ENCODE assay signal across 20 cellular contexts in the genomic region with DNA sequence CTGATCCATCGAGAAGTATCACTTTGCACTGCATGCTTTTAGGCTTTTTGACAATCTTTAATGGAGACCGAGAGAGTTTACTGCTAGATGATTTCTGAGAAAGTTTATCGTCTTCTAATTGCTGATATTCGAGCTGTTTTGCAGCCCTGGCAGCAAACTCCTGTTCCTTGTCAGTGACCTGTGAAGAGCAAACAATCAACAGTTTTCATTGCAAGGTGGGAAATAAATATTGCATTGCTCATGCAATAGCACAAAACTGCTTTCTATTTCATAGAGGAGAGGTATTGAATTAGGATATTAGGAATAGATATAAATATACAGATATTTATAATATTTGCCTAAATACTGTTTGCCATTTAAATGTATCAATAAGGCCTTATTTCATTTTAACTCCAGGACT.
DNase-seq lines count a peak whose midpoint lies in the region; ATAC-seq and TF ChIP-seq lines count a peak whose summit lies in the region.
"Had no signal": no experiment of that assay in that cellular context is flagged by ENCODE, and none has a peak within 500 bp of the region (broad histone marks: within the 10 kb centered on the region; RNA-seq: fewer than 3 reads in every experiment).

No MANE protein-coding gene starts in this region.

- H3K36me3 ChIP-seq in cardiac muscle cell (peaks cover 9% of the 10 kb centered on the region), IMR-90 (ENCODE audit: control insufficient read depth, insufficient read depth, low read length) (peaks cover 4% of the 10 kb centered on the region; the same call in 1 of the 2 replicates), PC-3 (ENCODE audit: low read depth, low read length) (no peaks in the 10 kb centered on the region), PC-9 (ENCODE audit: low read depth) (no peaks in the 10 kb centered on the region)

- H3K56ac ChIP-seq in IMR-90 (ENCODE audit: extremely low read depth, insufficient read depth, low read length) = 0 out of 2 replicates have a peak overlapping the region, but pooled peaks have one; percentile 14

- no peak overlapping the region for H3K14ac ChIP-seq in IMR-90 (replicated peaks; ENCODE audit: low read depth, low read length)

- no peak overlapping the region for H3K4me2 ChIP-seq in IMR-90 (ENCODE audit: low read depth, low read length)
- no peak overlapping the region for H3K4me2 ChIP-seq in PC-3 (ENCODE audit: low read length)
- H3K4me2 ChIP-seq in PC-9 = no peak overlapping the region

- no peak overlapping the region for H2BK20ac ChIP-seq in IMR-90 (ENCODE audit: low read depth, low read length)

- H3K4me1 Mint-ChIP-seq in progenitor cell of endocrine pancreas (ENCODE audit: low read depth) (peaks cover 26% of the 10 kb centered on the region), immature natural killer cell (no peaks in the 10 kb centered on the region)

- H3K79me1 ChIP-seq in IMR-90 (ENCODE audit: low read depth in 1 of 2, low read length in 2 of 2) = peaks cover 0 to 10% of the 10 kb centered on the region in 2 experiments; a peak in 2 of 4 replicates

- H3K79me2 ChIP-seq in PC-3 (ENCODE audit: low read length) (no peaks in the 10 kb centered on the region), PC-9 (ENCODE audit: low read depth) (no peaks in the 10 kb centered on the region)

- H3K9ac ChIP-seq in IMR-90 (ENCODE audit: low read depth, low read length) (no peak overlapping the region), PC-3 (ENCODE audit: low read length) (no peak overlapping the region)

- peak overlapping the region; percentile 14 for H3K27ac Mint-ChIP-seq in progenitor cell of endocrine pancreas
- no peak overlapping the region for H3K27ac Mint-ChIP-seq in immature natural killer cell
- H3K27ac Mint-ChIP-seq: CD4-positive, alpha-beta memory T cell; T-helper 1 cell treated with Interleukin-12 subunit alpha and Interleukin-12 subunit beta and Interleukin-4 antibody, amounts not matched to agents 30 μg/mL and 1 μg/mL, for 36 hours had no signal

- H3K9me3 ChIP-seq in cardiac muscle cell (ENCODE audit: low read depth) = no peaks in the 10 kb centered on the region
- no peaks in the 10 kb centered on the region for H3K9me3 ChIP-seq in IMR-90 (ENCODE audit: control insufficient read depth, insufficient read depth, low read length)
- no peaks in the 10 kb centered on the region for H3K9me3 ChIP-seq in PC-3 (ENCODE audit: low read length)
- H3K9me3 ChIP-seq in PC-9 (ENCODE audit: insufficient read depth, low read depth) = no peaks in the 10 kb centered on the region
- H3K9me3 ChIP-seq: Caco-2, Peyer's patch had no signal

- H3K9me3 Mint-ChIP-seq in progenitor cell of endocrine pancreas (ENCODE audit: low read depth) = no peaks in the 10 kb centered on the region
- H3K9me3 Mint-ChIP-seq in immature natural killer cell = peaks cover 0 to 13% (median under 1%) of the 10 kb centered on the region in 6 donors
- H3K9me3 Mint-ChIP-seq: T-helper 1 cell treated with Interleukin-12 subunit alpha and Interleukin-12 subunit beta and Interleukin-4 antibody, amounts not matched to agents 30 μg/mL and 1 μg/mL, for 36 hours had no signal

- H3K4me1 ChIP-seq in cardiac muscle cell (ENCODE audit: low read depth) (peaks cover 27% of the 10 kb centered on the region), IMR-90 (ENCODE audit: control insufficient read depth, insufficient read depth, low read length) (no peaks in the 10 kb centered on the region; the same call in 1 of the 2 replicates), PC-3 (ENCODE audit: insufficient read depth, low read length) (no peaks in the 10 kb centered on the region), PC-9 (replicated peaks; ENCODE audit: insufficient read depth) (no peaks in the 10 kb centered on the region)
- H3K4me1 ChIP-seq: Caco-2, Peyer's patch had no signal

- TF ChIP-seq POLR2A in IMR-90 (IDR thresholded peaks at IDR 0.05; ENCODE audit: low read depth, low read length) = no peak

- H2BK120ac ChIP-seq in IMR-90 (ENCODE audit: low read depth, low read length) = no peak overlapping the region

- no peak overlapping the region for H2BK5ac ChIP-seq in IMR-90 (ENCODE audit: low read depth, low read length, poor library complexity, severe bottlenecking)

- no peak overlapping the region for H2AK5ac ChIP-seq in IMR-90 (ENCODE audit: low read depth, low read length)

- H3K4me3 Mint-ChIP-seq in progenitor cell of endocrine pancreas (ENCODE audit: low read depth) (no peak overlapping the region), immature natural killer cell (no peak overlapping the region)
- H3K4me3 Mint-ChIP-seq: CD4-positive, alpha-beta memory T cell; T-helper 1 cell treated with Interleukin-12 subunit alpha and Interleukin-12 subunit beta and Interleukin-4 antibody, amounts not matched to agents 30 μg/mL and 1 μg/mL, for 36 hours had no signal

- no peaks in the 10 kb centered on the region for H4K20me1 ChIP-seq in IMR-90 (ENCODE audit: insufficient read depth, low read length)
- no peaks in the 10 kb centered on the region for H4K20me1 ChIP-seq in PC-3 (ENCODE audit: low read length)
- H4K20me1 ChIP-seq in PC-9 (ENCODE audit: insufficient read depth) = no peaks in the 10 kb centered on the region; the same call in 1 of the 2 replicates

- no peak for ATAC-seq in IMR-90 (ENCODE audit: low read depth)
- peak; percentile 31; the same call in 1 of the 2 replicates for ATAC-seq in PC-3
- ATAC-seq in Right ventricle myocardium superior (ENCODE audit: poor library complexity) = no peak

- no peak overlapping the region for H2AFZ ChIP-seq in IMR-90 (replicated peaks; ENCODE audit: low read length, poor library complexity)
- H2AFZ ChIP-seq in PC-3 (ENCODE audit: low read length) = no peak overlapping the region
- no peak overlapping the region for H2AFZ ChIP-seq in PC-9

- no peak overlapping the region for H4K8ac ChIP-seq in IMR-90 (ENCODE audit: low read depth in 2 of 2, low read length in 2 of 2)

- in situ Hi-C loops in IMR-90 (cut with MboI; ENCODE audit: low sequenced_read_pairs) = no loop called here

- no peak overlapping the region for H2AK9ac ChIP-seq in IMR-90 (replicated peaks; ENCODE audit: low read depth, low read length, poor library complexity)

- CTCF ChIA-PET in IMR-90 (lab: Yijun Ruan, JAX) (no interaction called here), PC-3 (lab: Charles Lee) (no interaction called here), PC-9 (lab: Charles Lee) (no interaction called here)

- H3K4ac ChIP-seq in IMR-90 (ENCODE audit: low read depth, low read length) = no peak overlapping the region

- no peak for TF ChIP-seq RAD21 in IMR-90 (IDR thresholded peaks at IDR 0.05; ENCODE audit: low read length)

- H3K18ac ChIP-seq in IMR-90 (ENCODE audit: low read depth, low read length) = no peak overlapping the region

- H3K4me3 ChIP-seq in cardiac muscle cell (no peak overlapping the region), IMR-90 (ENCODE audit: insufficient read depth, low read depth, low read length) (no peak overlapping the region), PC-3 (ENCODE audit: low read length) (no peak overlapping the region), PC-9 (no peak overlapping the region)
- H3K4me3 ChIP-seq: Peyer's patch, SK-N-MC had no signal

- intact Hi-C loops in cardiac septum (cut with DNase I) = no loop called here
- intact Hi-C loops in IMR-90 (cut with micrococcal nuclease) = no loop called here
- intact Hi-C loops in PC-3 (cut with micrococcal nuclease) = no loop called here
- intact Hi-C loops in Right ventricle myocardium superior (cut with DNase I) = no loop called here
- intact Hi-C loops in PC-9 (cut with micrococcal nuclease; ENCODE audit: unreplicated experiment) = no loop called here

- H3K27me3 ChIP-seq in cardiac muscle cell (no peaks in the 10 kb centered on the region), IMR-90 (ENCODE audit: control insufficient read depth, insufficient read depth, low read length) (no peaks in the 10 kb centered on the region), PC-3 (ENCODE audit: low read length) (no peaks in the 10 kb centered on the region), PC-9 (ENCODE audit: insufficient read depth, low read depth) (peaks cover 15% of the 10 kb centered on the region; the same call in 1 of the 2 replicates)
- H3K27me3 ChIP-seq: Peyer's patch had no signal

- DNase-seq in cardiac muscle cell (ENCODE audit: low read depth in 1 of 2, low spot score in 1 of 2) (no peak), cardiac septum (ENCODE audit: low spot score) (no peak), IMR-90 (no peak), PC-3 (no peak), progenitor cell of endocrine pancreas (ENCODE audit: low spot score, unreplicated experiment) (no peak), immature natural killer cell (no peak), Right ventricle myocardium superior (no peak), PC-9 (no peak)
- DNase-seq: C1 segment of cervical spinal cord; Caco-2; CD4-positive, alpha-beta memory T cell; KBM-7; NCI-H1105 treated with DMSO at 0.1 percent for 48 hours; NCI-H146; NCI-H446 treated with DMSO at 0.1 percent for 48 hours; NCI-H774; Peyer's patch; SIG-M5 had no signal

- H4K5ac ChIP-seq in IMR-90 (ENCODE audit: low read depth, low read length) = no peak overlapping the region

- BruUV-seq in IMR-90 (replicated peaks; lab: Mats Ljungman, UMichigan) (no TSS peak), PC-3 (replicated peaks; lab: Mats Ljungman, UMichigan) (no TSS peak), PC-9 (replicated peaks; lab: Mats Ljungman, UMichigan) (no TSS peak)

- no peak overlapping the region for H2BK15ac ChIP-seq in IMR-90 (ENCODE audit: low read depth, low read length)

- no peaks in the 10 kb centered on the region for H3K9me1 ChIP-seq in IMR-90 (ENCODE audit: insufficient read depth, low read length)

- dilution Hi-C loops in IMR-90 (cut with HindIII; ENCODE audit: low sequenced_read_pairs, unreplicated experiment) = no loop called here

- POLR2A ChIA-PET in IMR-90 (lab: Charles Lee; ENCODE audit: unreplicated experiment) (no interaction called here), PC-3 (lab: Charles Lee; ENCODE audit: unreplicated experiment) (no interaction called here), PC-9 (lab: Charles Lee; ENCODE audit: unreplicated experiment) (no interaction called here)

- WGBS in IMR-90 (ENCODE audit: extremely low coverage in 2 of 2, insufficient read length in 1 of 2), 2 experiments = no CpG with 5 or more reads among the region's 4 CpGs

- no peak overlapping the region for H3K23ac ChIP-seq in IMR-90 (ENCODE audit: low read depth, low read length)

- no peaks in the 10 kb centered on the region for H3K9me2 ChIP-seq in PC-3 (replicated peaks; ENCODE audit: low read length)
- no peaks in the 10 kb centered on the region for H3K9me2 ChIP-seq in PC-9 (ENCODE audit: insufficient read depth)

- no peak for TF ChIP-seq CTCF in cardiac muscle cell (IDR thresholded peaks at IDR 0.05; ENCODE audit: low read depth, low read length)
- no peak for TF ChIP-seq CTCF in IMR-90 (conservative IDR thresholded peaks at IDR 0.05; ENCODE audit: low read depth, low read length)
- TF ChIP-seq CTCF in PC-3 (conservative IDR thresholded peaks at IDR 0.05; ENCODE audit: low read depth, low read length) = no peak
- no peak for TF ChIP-seq CTCF in progenitor cell of endocrine pancreas (IDR thresholded peaks at IDR 0.05; ENCODE audit: unreplicated experiment)
- TF ChIP-seq CTCF in PC-9 (conservative IDR thresholded peaks at IDR 0.05) = no peak

- no peaks in the 10 kb centered on the region for H3F3A ChIP-seq in PC-3 (ENCODE audit: low read length, unreplicated experiment)
- H3F3A ChIP-seq in PC-9 (ENCODE audit: insufficient read depth, low read depth) = no peaks in the 10 kb centered on the region

- no peak overlapping the region for H4K91ac ChIP-seq in IMR-90 (ENCODE audit: insufficient read depth, low read depth, low read length)

- peaks cover 13% of the 10 kb centered on the region for H3K36me3 Mint-ChIP-seq in progenitor cell of endocrine pancreas (ENCODE audit: insufficient read depth)
- no peaks in the 10 kb centered on the region for H3K36me3 Mint-ChIP-seq in immature natural killer cell
- H3K36me3 Mint-ChIP-seq: CD4-positive, alpha-beta memory T cell had no signal

- H3K27ac ChIP-seq in cardiac muscle cell = peak overlapping the region; percentile 53
- H3K27ac ChIP-seq in IMR-90 (ENCODE audit: insufficient read depth, low read length) = no peak overlapping the region
- H3K27ac ChIP-seq in PC-3 (ENCODE audit: low read length) = no peak overlapping the region
- H3K27ac ChIP-seq in PC-9 = no peak overlapping the region
- H3K27ac ChIP-seq: Peyer's patch, SK-N-MC had no signal

- H3K27me3 Mint-ChIP-seq in progenitor cell of endocrine pancreas (no peaks in the 10 kb centered on the region), immature natural killer cell (ENCODE audit: low read depth in 3 of 3) (peaks cover 0 to 2% (median 2%) of the 10 kb centered on the region in 3 donors)
